ENCODE assay signal across 9 cellular contexts in genomic region chr6:169452117-169452868, GRCh38.
A peak's percentile ranks its signal among the peaks of the same experiment; 100 is the strongest.
DNase-seq lines count a peak whose midpoint lies in the region; ATAC-seq, FAIRE-seq and TF ChIP-seq lines count a peak whose summit lies in the region.
"Had no signal": no experiment of that assay in that cellular context is flagged by ENCODE, and none has a peak within 500 bp of the region (broad histone marks: within the 10 kb centered on the region; RNA-seq: fewer than 3 reads in every experiment).

No MANE protein-coding gene starts in this region.

- TF ChIP-seq CTCF in astrocyte (IDR thresholded peaks at IDR 0.05; ENCODE audit: insufficient read depth, low read depth, low read length) (no peak), keratinocyte (optimal IDR thresholded peaks at IDR 0.05 in 1 of 3, IDR thresholded peaks at IDR 0.05 in 1 of 3, conservative IDR thresholded peaks at IDR 0.05 in 1 of 3; ENCODE audit: extremely low read depth in 1 of 3, insufficient read depth in 2 of 3, low read length in 3 of 3) (no peak)

- H3K36me3 ChIP-seq in astrocyte (ENCODE audit: insufficient read depth, low read length), result no peaks in the 10 kb centered on the region
- no peaks in the 10 kb centered on the region for H3K36me3 ChIP-seq in keratinocyte (ENCODE audit: control insufficient read depth in 2 of 2, extremely low read depth in 1 of 2, insufficient read depth in 2 of 2, low read length in 2 of 2)

- FAIRE-seq in astrocyte (lab: Jason Lieb, UNC) (peak; percentile 89), keratinocyte (lab: Jason Lieb, UNC) (peak; percentile 91)

- H3K9me3 ChIP-seq in astrocyte (ENCODE audit: insufficient read depth, low read depth, low read length), result no peaks in the 10 kb centered on the region
- no peaks in the 10 kb centered on the region for H3K9me3 ChIP-seq in keratinocyte (ENCODE audit: control insufficient read depth, low read depth, low read length)

- H3K27me3 ChIP-seq in astrocyte (ENCODE audit: insufficient read depth, low read length) (no peaks in the 10 kb centered on the region), keratinocyte (ENCODE audit: control insufficient read depth, extremely low read depth, insufficient read depth, low read length) (no peaks in the 10 kb centered on the region)

- no peaks in the 10 kb centered on the region for H3K9me3 Mint-ChIP-seq in astrocyte (ENCODE audit: unreplicated experiment)

- peaks cover 17% of the 10 kb centered on the region for H3K4me1 Mint-ChIP-seq in astrocyte (ENCODE audit: low read depth, unreplicated experiment)

- H3K36me3 Mint-ChIP-seq in astrocyte (ENCODE audit: low read depth, unreplicated experiment), result no peaks in the 10 kb centered on the region

- H3K4me2 ChIP-seq in astrocyte (ENCODE audit: low read length), result peak overlapping the region; percentile 79
- H3K4me2 ChIP-seq in keratinocyte (ENCODE audit: control insufficient read depth, extremely low read depth, insufficient read depth, low read depth, low read length), result peak overlapping the region; percentile 91

- H3K4me3 ChIP-seq in astrocyte (ENCODE audit: insufficient read depth, low read depth, low read length) (no peak overlapping the region), keratinocyte (ENCODE audit: control insufficient read depth in 2 of 3, extremely low read depth in 1 of 3, insufficient read depth in 2 of 3, low read depth in 1 of 3, low read length in 3 of 3) (peak overlapping the region; percentile 21 to 61 (median 36))

- H3K27ac ChIP-seq in astrocyte (ENCODE audit: low read depth, low read length) (peak overlapping the region; percentile 66), keratinocyte (ENCODE audit: control insufficient read depth, insufficient read depth, low read length) (peak overlapping the region; percentile 89)

- no peaks in the 10 kb centered on the region for H3K27me3 Mint-ChIP-seq in astrocyte (ENCODE audit: low read depth, unreplicated experiment)

- peak overlapping the region; percentile 50 for H3K9ac ChIP-seq in astrocyte (ENCODE audit: low read length)
- H3K9ac ChIP-seq in keratinocyte (ENCODE audit: control insufficient read depth, extremely low read depth, insufficient read depth, low read length), result peak overlapping the region; percentile 73

- peak; percentile 48 for DNase-seq in GOT3 (lab: John Stamatoyannopoulos, UW)
- peak; percentile 86 for DNase-seq in astrocyte (ENCODE audit: low read depth)
- DNase-seq in keratinocyte (ENCODE audit: low read depth, low spot score), result no peak
- peak; percentile 82 for DNase-seq in smooth muscle cell of the brain vasculature (ENCODE audit: low read depth, low spot score)
- no peak for DNase-seq in central memory CD4-positive, alpha-beta T cell
- DNase-seq: NK-92 treated with Interleukin-12 subunit alpha and Interleukin-12 subunit beta, amount 100 ng/mL, for 24 hours had no signal

- no peak overlapping the region for H3K27ac Mint-ChIP-seq in astrocyte (ENCODE audit: unreplicated experiment)

- H4K20me1 ChIP-seq in astrocyte (ENCODE audit: insufficient read depth, low read length) (no peaks in the 10 kb centered on the region), keratinocyte (ENCODE audit: control insufficient read depth, extremely low read depth, insufficient read depth, low read length) (no peaks in the 10 kb centered on the region)

- H2AFZ ChIP-seq in astrocyte (ENCODE audit: low read depth, low read length), result peak overlapping the region; percentile 54
- peak overlapping the region; percentile 81 for H2AFZ ChIP-seq in keratinocyte (ENCODE audit: control insufficient read depth, low read length)

- no peak overlapping the region for H3K4me3 Mint-ChIP-seq in astrocyte (ENCODE audit: unreplicated experiment)

- ATAC-seq in GM19397 (IDR thresholded peaks at IDR 0.05; ENCODE audit: unreplicated experiment), result no peak
- ATAC-seq in GM21526 (IDR thresholded peaks at IDR 0.05; ENCODE audit: low FRiP score, unreplicated experiment), result no peak
- ATAC-seq in GM19023 (IDR thresholded peaks at IDR 0.05; ENCODE audit: unreplicated experiment), result no peak

- no peaks in the 10 kb centered on the region for H3K9me1 ChIP-seq in keratinocyte (ENCODE audit: control insufficient read depth, extremely low read depth, insufficient read depth, low read length)

- H3K4me1 ChIP-seq in astrocyte (ENCODE audit: insufficient read depth, low read length) (peaks cover 14% of the 10 kb centered on the region), keratinocyte (ENCODE audit: control insufficient read depth, extremely low read depth, insufficient read depth, low read length) (peaks cover 31% of the 10 kb centered on the region)

- no peaks in the 10 kb centered on the region for H3K79me2 ChIP-seq in astrocyte (ENCODE audit: insufficient read depth, low read length)
- no peaks in the 10 kb centered on the region for H3K79me2 ChIP-seq in keratinocyte (ENCODE audit: control insufficient read depth, insufficient read depth, low read length)

- dilution Hi-C loops in keratinocyte (cut with MboI; ENCODE audit: extremely low pct_ligation_motif_present, low sequenced_read_pairs), result no loop called here

Comparison
In these comparisons a context has a peak if more than half of its experiments do, and no peak if none do; other contexts are left out.
1. DNase-seq: peak in GOT3 (single experiment), astrocyte (single experiment) and smooth muscle cell of the brain vasculature (single experiment); none in keratinocyte (single experiment) and central memory CD4-positive, alpha-beta T cell (single experiment).